Comparison of ENCODE assay signal across 34 cellular contexts in the genomic region with DNA sequence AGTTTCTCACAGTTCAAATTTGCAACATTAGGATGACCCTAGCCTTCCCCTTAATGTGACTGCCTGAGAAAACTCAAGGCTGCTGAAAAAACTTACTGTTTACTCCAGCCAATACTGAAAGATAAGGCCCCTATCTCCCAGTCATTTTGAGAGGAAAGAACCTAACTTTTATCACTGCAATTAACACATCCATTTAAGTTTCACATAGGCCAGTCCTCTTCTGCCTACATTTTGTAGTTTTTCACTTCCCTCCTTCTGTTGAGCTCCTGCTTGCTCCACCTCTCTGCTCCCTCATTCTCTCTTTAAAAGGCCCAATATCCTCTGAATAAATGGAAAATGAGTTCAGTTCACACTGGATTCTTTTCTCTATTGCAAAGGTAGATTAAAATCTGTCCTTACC.
"Had no signal": no experiment of that assay in that cellular context is flagged by ENCODE, and none has a peak within 500 bp of the region (broad histone marks: within the 10 kb centered on the region; RNA-seq: fewer than 3 reads in every experiment).

No MANE protein-coding gene starts in this region.

- H3K4me1 Mint-ChIP-seq: activated CD4-positive, alpha-beta T cell treated with anti-CD3 and anti-CD28 coated beads for 36 hours; activated CD4-positive, alpha-beta T cell treated with anti-CD3 and anti-CD28 coated beads, Interleukin-2, amount 10 ng/mL, durations not matched to agents 24 days and 14 days; activated CD8-positive, alpha-beta memory T cell treated with anti-CD3 and anti-CD28 coated beads, Interleukin-2, amount 10 ng/mL, durations not matched to agents 7 days and 5 days; activated naive CD4-positive, alpha-beta T cell treated with anti-CD3 and anti-CD28 coated beads, Interleukin-2, amount 50 U/mL, for 24 hours; activated naive CD8-positive, alpha-beta T cell treated with anti-CD3 and anti-CD28 coated beads for 36 hours; activated naive CD8-positive, alpha-beta T cell treated with anti-CD3 and anti-CD28 coated beads, Interleukin-2, amount 50 U/mL, for 24 hours had no signal

- H3K27ac Mint-ChIP-seq: activated CD4-positive, alpha-beta memory T cell treated with anti-CD3 and anti-CD28 coated beads for 36 hours; activated CD4-positive, alpha-beta T cell treated with anti-CD3 and anti-CD28 coated beads for 36 hours; activated CD4-positive, alpha-beta T cell treated with anti-CD3 and anti-CD28 coated beads, Interleukin-2, amount 10 ng/mL, durations not matched to agents 24 days and 14 days; activated CD8-positive, alpha-beta memory T cell treated with anti-CD3 and anti-CD28 coated beads, Interleukin-2, amount 10 ng/mL, durations not matched to agents 7 days and 5 days; activated CD8-positive, alpha-beta T cell treated with anti-CD3 and anti-CD28 coated beads, Interleukin-2, amount 10 ng/mL, durations not matched to agents 7 days and 5 days; activated naive CD4-positive, alpha-beta T cell treated with anti-CD3 and anti-CD28 coated beads for 36 hours; activated naive CD4-positive, alpha-beta T cell treated with anti-CD3 and anti-CD28 coated beads, Interleukin-2, amount 50 U/mL, for 24 hours; activated naive CD8-positive, alpha-beta T cell treated with anti-CD3 and anti-CD28 coated beads for 36 hours; activated naive CD8-positive, alpha-beta T cell treated with anti-CD3 and anti-CD28 coated beads, Interleukin-2, amount 50 U/mL, for 24 hours; activated T-helper 1 cell treated with anti-CD3 and anti-CD28 coated beads, Interleukin-12 subunit alpha, Interleukin-12 subunit beta, Interleukin-2, Interleukin-4 antibody, amounts not matched to agents 30 ng/mL and 10 ng/mL and 1 ng/mL, durations not matched to agents 14 hours and 24 hours and 36 hours; activated T-helper 2 cell treated with anti-CD3 and anti-CD28 coated beads, Interferon-gamma antibody, Interleukin-2, Interleukin-4, amounts not matched to agents 10 μg/mL and 5 μg/mL and 100 μg/mL, durations not matched to agents 14 hours and 24 hours and 36 hours; effector memory CD8-positive, alpha-beta T cell had no signal

- H3K9me3 ChIP-seq: adrenal gland, body of pancreas, esophagus squamous epithelium, gastroesophageal sphincter had no signal

- H3K36me3 ChIP-seq: adrenal gland, esophagus squamous epithelium, gastroesophageal sphincter had no signal

- H3K4me3 ChIP-seq: adrenal gland, body of pancreas, esophagus squamous epithelium, gastroesophageal sphincter had no signal

- DNase-seq: activated CD4-positive, alpha-beta memory T cell treated with anti-CD3 and anti-CD28 coated beads for 36 hours; activated CD4-positive, alpha-beta T cell treated with anti-CD3 and anti-CD28 coated beads for 36 hours; activated CD4-positive, alpha-beta T cell treated with anti-CD3 and anti-CD28 coated beads, Interleukin-2, amount 10 ng/mL, durations not matched to agents 24 days and 14 days; activated CD4-positive, CD25-positive, alpha-beta regulatory T cell; activated CD4-positive, CD25-positive, alpha-beta regulatory T cell treated with anti-CD3 and anti-CD28 coated beads, Interleukin-2, amount 50 U/mL, for 72 hours; activated CD8-positive, alpha-beta memory T cell treated with anti-CD3 and anti-CD28 coated beads, Interleukin-2, amount 10 ng/mL, durations not matched to agents 7 days and 5 days; activated CD8-positive, alpha-beta memory T cell treated with anti-CD3 and anti-CD28 coated beads, Interleukin-2, amount 50 U/mL, for 4 hours; activated CD8-positive, alpha-beta T cell treated with anti-CD3 and anti-CD28 coated beads, Interleukin-2, amount 10 ng/mL, durations not matched to agents 7 days and 5 days; activated effector memory CD4-positive, alpha-beta T cell treated with anti-CD3 and anti-CD28 coated beads, Interleukin-2, amount 50 U/mL, for 16 hours; activated naive CD4-positive, alpha-beta T cell treated with anti-CD3 and anti-CD28 coated beads for 36 hours; activated naive CD8-positive, alpha-beta T cell treated with anti-CD3 and anti-CD28 coated beads for 36 hours; activated naive CD8-positive, alpha-beta T cell treated with anti-CD3 and anti-CD28 coated beads, Interleukin-2, amount 50 U/mL, for 24 hours; activated T-cell treated with anti-CD3 and anti-CD28 coated beads, Interleukin-2, amount 50 U/mL, for 1 hour; activated T-cell treated with anti-CD3 and anti-CD28 coated beads, Interleukin-2, amount 50 U/mL, for 48 hours; adrenal gland; amygdala; aorta; body of pancreas; caudate nucleus; cortex of kidney; dermis blood vessel endothelial cell; effector CD4-positive, alpha-beta T cell; effector memory CD8-positive, alpha-beta T cell; esophagus squamous epithelium; foreskin melanocyte; T-helper 2 cell had no signal

- FAIRE-seq: colon, endometrium, endothelial cell of umbilical vein had no signal

- H3K27me3 ChIP-seq: adrenal gland, body of pancreas, esophagus squamous epithelium, gastroesophageal sphincter had no signal

- H3K36me3 Mint-ChIP-seq: activated CD4-positive, alpha-beta memory T cell treated with anti-CD3 and anti-CD28 coated beads for 36 hours; activated CD8-positive, alpha-beta memory T cell treated with anti-CD3 and anti-CD28 coated beads, Interleukin-2, amount 10 ng/mL, durations not matched to agents 7 days and 5 days; activated naive CD4-positive, alpha-beta T cell treated with anti-CD3 and anti-CD28 coated beads, Interleukin-2, amount 50 U/mL, for 24 hours; activated naive CD8-positive, alpha-beta T cell treated with anti-CD3 and anti-CD28 coated beads for 36 hours had no signal

- H3K4me3 Mint-ChIP-seq: activated CD4-positive, alpha-beta memory T cell treated with anti-CD3 and anti-CD28 coated beads for 36 hours; activated CD4-positive, alpha-beta T cell treated with anti-CD3 and anti-CD28 coated beads for 36 hours; activated CD4-positive, alpha-beta T cell treated with anti-CD3 and anti-CD28 coated beads, Interleukin-2, amount 10 ng/mL, durations not matched to agents 24 days and 14 days; activated CD8-positive, alpha-beta memory T cell treated with anti-CD3 and anti-CD28 coated beads, Interleukin-2, amount 10 ng/mL, durations not matched to agents 7 days and 5 days; activated CD8-positive, alpha-beta T cell treated with anti-CD3 and anti-CD28 coated beads, Interleukin-2, amount 10 ng/mL, durations not matched to agents 7 days and 5 days; activated naive CD4-positive, alpha-beta T cell treated with anti-CD3 and anti-CD28 coated beads for 36 hours; activated naive CD4-positive, alpha-beta T cell treated with anti-CD3 and anti-CD28 coated beads, Interleukin-2, amount 50 U/mL, for 24 hours; activated naive CD8-positive, alpha-beta T cell treated with anti-CD3 and anti-CD28 coated beads for 36 hours; activated naive CD8-positive, alpha-beta T cell treated with anti-CD3 and anti-CD28 coated beads, Interleukin-2, amount 50 U/mL, for 24 hours; activated T-helper 1 cell treated with anti-CD3 and anti-CD28 coated beads, Interleukin-12 subunit alpha, Interleukin-12 subunit beta, Interleukin-2, Interleukin-4 antibody, amounts not matched to agents 30 ng/mL and 10 ng/mL and 1 ng/mL, durations not matched to agents 14 hours and 24 hours and 36 hours; effector memory CD8-positive, alpha-beta T cell had no signal

- H3K4me1 ChIP-seq: adrenal gland, body of pancreas, esophagus squamous epithelium, gastroesophageal sphincter had no signal

- ATAC-seq: activated CD4-positive, alpha-beta T cell treated with anti-CD3 and anti-CD28 coated beads for 36 hours; activated CD8-positive, alpha-beta memory T cell treated with anti-CD3 and anti-CD28 coated beads, Interleukin-2, amount 10 ng/mL, durations not matched to agents 7 days and 5 days; activated CD8-positive, alpha-beta T cell treated with anti-CD3 and anti-CD28 coated beads, Interleukin-2, amount 10 ng/mL, durations not matched to agents 7 days and 5 days; activated naive CD8-positive, alpha-beta T cell treated with anti-CD3 and anti-CD28 coated beads, Interleukin-2, amount 50 U/mL, for 24 hours; body of pancreas; effector memory CD8-positive, alpha-beta T cell; gastroesophageal sphincter had no signal

- H3K27me3 Mint-ChIP-seq: activated CD4-positive, alpha-beta memory T cell treated with anti-CD3 and anti-CD28 coated beads for 36 hours; activated CD4-positive, alpha-beta T cell treated with anti-CD3 and anti-CD28 coated beads for 36 hours; activated CD4-positive, alpha-beta T cell treated with anti-CD3 and anti-CD28 coated beads, Interleukin-2, amount 10 ng/mL, durations not matched to agents 24 days and 14 days; activated CD8-positive, alpha-beta memory T cell treated with anti-CD3 and anti-CD28 coated beads, Interleukin-2, amount 10 ng/mL, durations not matched to agents 7 days and 5 days; activated naive CD4-positive, alpha-beta T cell treated with anti-CD3 and anti-CD28 coated beads, Interleukin-2, amount 50 U/mL, for 24 hours; activated naive CD8-positive, alpha-beta T cell treated with anti-CD3 and anti-CD28 coated beads for 36 hours; activated naive CD8-positive, alpha-beta T cell treated with anti-CD3 and anti-CD28 coated beads, Interleukin-2, amount 50 U/mL, for 24 hours; effector memory CD8-positive, alpha-beta T cell had no signal

- H3K27ac ChIP-seq: adrenal gland, body of pancreas, epithelial cell of prostate, esophagus squamous epithelium, gastroesophageal sphincter had no signal
